13 cellular contexts compared by ENCODE assay signal in the genomic region with DNA sequence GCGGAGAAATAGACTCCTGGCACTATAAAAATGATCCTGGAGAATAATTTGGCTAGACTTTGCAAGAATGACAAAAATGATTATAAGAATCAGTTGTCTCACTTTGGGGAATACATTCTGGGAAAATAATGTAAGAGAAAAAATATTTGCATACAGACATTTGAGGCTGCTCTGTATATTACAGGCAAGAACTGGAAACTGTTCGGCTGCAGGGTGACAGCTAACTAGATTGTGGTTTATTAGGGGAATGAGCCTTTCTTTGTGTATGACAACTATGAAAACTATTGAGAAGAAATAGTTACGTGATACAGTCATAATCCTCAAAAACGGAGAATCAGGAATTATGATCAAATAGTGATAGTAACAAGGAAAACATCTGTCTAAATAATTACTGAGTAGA. TPM values are rescaled to one million over a fixed set of nuclear protein-coding genes. Genes with fewer than 3 reads are reported as not detected.
DNase-seq lines count a peak whose midpoint lies in the region; ATAC-seq and TF ChIP-seq lines count a peak whose summit lies in the region.
"Had no signal": no experiment of that assay in that cellular context is flagged by ENCODE, and none has a peak within 500 bp of the region (broad histone marks: within the 10 kb centered on the region; RNA-seq: fewer than 3 reads in every experiment).

No MANE protein-coding gene starts in this region.

- ATAC-seq in GM21619 (IDR thresholded peaks at IDR 0.05; ENCODE audit: unreplicated experiment) = no peak

- no peak for TF ChIP-seq RAD21 in SK-N-SH (IDR thresholded peaks at IDR 0.05; ENCODE audit: low read length)

- peak; percentile 56 to 96 for TF ChIP-seq EP300 in SK-N-SH (IDR thresholded peaks at IDR 0.05; ENCODE audit: borderline replicate concordance in 1 of 2, low read depth in 1 of 2, low read length in 1 of 2)

- TF ChIP-seq CTCF in SK-N-SH (IDR thresholded peaks at IDR 0.05) (no peak), fibroblast of lung (conservative IDR thresholded peaks at IDR 0.05 in 1 of 2, IDR thresholded peaks at IDR 0.05 in 1 of 2; ENCODE audit: low read depth in 1 of 2, low read length in 2 of 2) (no peak), smooth muscle cell (IDR thresholded peaks at IDR 0.05; ENCODE audit: borderline replicate concordance, insufficient read depth, poor library complexity, severe bottlenecking) (no peak)

- H3K4me2 ChIP-seq in SK-N-SH = peak overlapping the region; percentile 53
- H3K4me2 ChIP-seq in fibroblast of lung (ENCODE audit: extremely low read depth, insufficient read depth, low read length) = peak overlapping the region; percentile 71
- peak overlapping the region; percentile 31 for H3K4me2 ChIP-seq in smooth muscle cell
- H3K4me2 ChIP-seq: GM23338 had no signal

- H2AFZ ChIP-seq in SK-N-SH (ENCODE audit: low read depth) = no peak overlapping the region
- no peak overlapping the region for H2AFZ ChIP-seq in fibroblast of lung (ENCODE audit: low read length)
- H2AFZ ChIP-seq in smooth muscle cell (ENCODE audit: low read depth) = no peak overlapping the region
- H2AFZ ChIP-seq: GM23338 had no signal

- H3K36me3 ChIP-seq in SK-N-SH (replicated peaks in 1 of 2; ENCODE audit: control insufficient read depth in 1 of 2, insufficient read depth in 2 of 2, low read length in 1 of 2) (no peaks in the 10 kb centered on the region), fibroblast of lung (ENCODE audit: control insufficient read depth, insufficient read depth, low read length) (peaks cover 11% of the 10 kb centered on the region), smooth muscle cell (ENCODE audit: low read depth) (no peaks in the 10 kb centered on the region)

- no peaks in the 10 kb centered on the region for H3K9me2 ChIP-seq in SK-N-SH

- peak overlapping the region; percentile 59 for H3K9ac ChIP-seq in SK-N-SH
- no peak overlapping the region for H3K9ac ChIP-seq in fibroblast of lung (ENCODE audit: insufficient read depth, low read length)
- peak overlapping the region; percentile 52 for H3K9ac ChIP-seq in smooth muscle cell (ENCODE audit: low read depth)

- 15% methylated on average over 4 of the region's 4 CpGs for WGBS in SK-N-SH (ENCODE audit: low lambda C conversion rate)
- WGBS in smooth muscle cell (ENCODE audit: low lambda C conversion rate) = 34% methylated on average over 4 of the region's 4 CpGs

- H4K20me1 ChIP-seq in SK-N-SH (ENCODE audit: insufficient read depth) (no peaks in the 10 kb centered on the region), fibroblast of lung (ENCODE audit: control insufficient read depth, extremely low read depth, insufficient read depth, low read length) (no peaks in the 10 kb centered on the region), smooth muscle cell (ENCODE audit: low read depth) (no peaks in the 10 kb centered on the region)

- H3K9me3 ChIP-seq in SK-N-SH = no peaks in the 10 kb centered on the region
- no peaks in the 10 kb centered on the region for H3K9me3 ChIP-seq in fibroblast of lung (ENCODE audit: control insufficient read depth, insufficient read depth, low read depth, low read length)
- no peaks in the 10 kb centered on the region for H3K9me3 ChIP-seq in smooth muscle cell (replicated peaks; ENCODE audit: low read depth)
- H3K9me3 ChIP-seq: mucosa of descending colon, stomach had no signal

- peaks cover 37% of the 10 kb centered on the region for H3K79me2 ChIP-seq in SK-N-SH (ENCODE audit: insufficient read depth)
- H3K79me2 ChIP-seq in fibroblast of lung (ENCODE audit: control insufficient read depth, insufficient read depth, low read length) = peaks cover 26% of the 10 kb centered on the region
- H3K79me2 ChIP-seq in smooth muscle cell (ENCODE audit: low read depth) = peaks cover 6% of the 10 kb centered on the region

- CTCF ChIA-PET in SK-N-SH (lab: Yijun Ruan, JAX) = interaction anchor here (1.4 to 3.4 kb wide), 2 partner anchors 17 to 98 kb away, joined by 9 to 27 read pairs; no protein-coding TSS in a partner anchor

- DNase-seq in GM04504 (ENCODE audit: low read depth) (peak; percentile 63), SK-N-SH (no peak), fibroblast of lung (ENCODE audit: low read depth in 2 of 2) (peak; percentile 61 to 91), smooth muscle cell (lab: John Stamatoyannopoulos, UW; ENCODE audit: unreplicated experiment) (no peak), NOMO-1 treated with DMSO at 0.1 percent for 48 hours (lab: John Stamatoyannopoulos, UW; ENCODE audit: unreplicated experiment) (no peak), 8988T (no peak)
- DNase-seq: endodermal cell; mucosa of descending colon; RPMI8226; stimulated activated CD4-positive, alpha-beta T cell treated with anti-CD3 and anti-CD28 coated beads, Interleukin-4, amount 100 ng/mL, for 4 hours; stomach had no signal

- POLR2A ChIA-PET in SK-N-SH (lab: Yijun Ruan, JAX) = no interaction called here

- H3F3A ChIP-seq in SK-N-SH (replicated peaks; ENCODE audit: insufficient read depth) (peaks cover 35% of the 10 kb centered on the region), smooth muscle cell (ENCODE audit: low read depth) (peaks cover 7% of the 10 kb centered on the region)

- H3K4me1 ChIP-seq in SK-N-SH (ENCODE audit: control insufficient read depth in 1 of 2, insufficient read depth in 2 of 2, low read depth in 1 of 2, low read length in 1 of 2) = peaks cover 2 to 17% of the 10 kb centered on the region in 2 experiments; a peak in 2 of 4 replicates
- H3K4me1 ChIP-seq in fibroblast of lung (ENCODE audit: control insufficient read depth, extremely low read depth, insufficient read depth, low read length) = peaks cover 11% of the 10 kb centered on the region
- peaks cover 13% of the 10 kb centered on the region for H3K4me1 ChIP-seq in smooth muscle cell (ENCODE audit: low read depth)

- H3K4me3 ChIP-seq in SK-N-SH (ENCODE audit: low read depth in 2 of 2, low read length in 1 of 2) (no peak overlapping the region), fibroblast of lung (replicated peaks in 1 of 4; ENCODE audit: control extremely low read depth in 1 of 4, insufficient read depth in 1 of 4, low read depth in 3 of 4, low read length in 4 of 4) (no peak overlapping the region), smooth muscle cell (no peak overlapping the region)
- H3K4me3 ChIP-seq: GM23338, mucosa of descending colon, stomach had no signal

- no peaks in the 10 kb centered on the region for H3K27me3 ChIP-seq in SK-N-SH (ENCODE audit: insufficient read depth)
- no peaks in the 10 kb centered on the region for H3K27me3 ChIP-seq in fibroblast of lung (ENCODE audit: control insufficient read depth, insufficient read depth, low read length)
- no peaks in the 10 kb centered on the region for H3K27me3 ChIP-seq in smooth muscle cell (ENCODE audit: low read depth)
- H3K27me3 ChIP-seq: stomach had no signal

- H3K27ac ChIP-seq in SK-N-SH (ENCODE audit: low read depth in 2 of 2, low read length in 1 of 2) (peak overlapping the region in 1 of 2 experiments; percentile 93; a peak in 3 of 4 replicates), fibroblast of lung (ENCODE audit: insufficient read depth, low read length) (peak overlapping the region; percentile 94), smooth muscle cell (ENCODE audit: low read depth) (peak overlapping the region; percentile 81)
- H3K27ac ChIP-seq: stomach had no signal

TF ChIP-seq in SK-N-SH, 30 proteins besides CTCF, POLR2A, EP300 and RAD21 (continues in another document):
- no peak for TF ChIP-seq GATA2 (CRISPR knock-in tag; IDR thresholded peaks at IDR 0.05)
- TF ChIP-seq, protein P1, sequence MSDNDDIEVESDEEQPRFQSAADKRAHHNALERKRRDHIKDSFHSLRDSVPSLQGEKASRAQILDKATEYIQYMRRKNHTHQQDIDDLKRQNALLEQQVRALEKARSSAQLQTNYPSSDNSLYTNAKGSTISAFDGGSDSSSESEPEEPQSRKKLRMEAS (IDR thresholded peaks at IDR 0.05; ENCODE audit: low read depth) = peak; percentile 55; the same call in 1 of the 2 replicates
- TF ChIP-seq, protein P2, sequence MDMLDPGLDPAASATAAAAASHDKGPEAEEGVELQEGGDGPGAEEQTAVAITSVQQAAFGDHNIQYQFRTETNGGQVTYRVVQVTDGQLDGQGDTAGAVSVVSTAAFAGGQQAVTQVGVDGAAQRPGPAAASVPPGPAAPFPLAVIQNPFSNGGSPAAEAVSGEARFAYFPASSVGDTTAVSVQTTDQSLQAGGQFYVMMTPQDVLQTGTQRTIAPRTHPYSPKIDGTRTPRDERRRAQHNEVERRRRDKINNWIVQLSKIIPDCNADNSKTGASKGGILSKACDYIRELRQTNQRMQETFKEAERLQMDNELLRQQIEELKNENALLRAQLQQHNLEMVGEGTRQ (IDR thresholded peaks at IDR 0.05; ENCODE audit: borderline replicate concordance, low read depth, low read length) = no peak
- TF ChIP-seq, protein P3, sequence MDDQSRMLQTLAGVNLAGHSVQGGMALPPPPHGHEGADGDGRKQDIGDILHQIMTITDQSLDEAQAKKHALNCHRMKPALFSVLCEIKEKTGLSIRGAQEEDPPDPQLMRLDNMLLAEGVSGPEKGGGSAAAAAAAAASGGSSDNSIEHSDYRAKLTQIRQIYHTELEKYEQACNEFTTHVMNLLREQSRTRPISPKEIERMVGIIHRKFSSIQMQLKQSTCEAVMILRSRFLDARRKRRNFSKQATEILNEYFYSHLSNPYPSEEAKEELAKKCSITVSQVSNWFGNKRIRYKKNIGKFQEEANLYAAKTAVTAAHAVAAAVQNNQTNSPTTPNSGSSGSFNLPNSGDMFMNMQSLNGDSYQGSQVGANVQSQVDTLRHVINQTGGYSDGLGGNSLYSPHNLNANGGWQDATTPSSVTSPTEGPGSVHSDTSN (IDR thresholded peaks at IDR 0.05) = peak; percentile 92

RNA-seq across cellular contexts. Expression of a gene that starts 8.6 kb away (rescaled TPM):
- 2.5 and 2.9 TPM in 2 replicates for polyA plus RNA-seq in SK-N-SH (2012; rRNA removed)
- polyA plus RNA-seq in SK-N-SH (2012; cell fraction: cytosol; rRNA removed) = 2.4 TPM in 2 replicates
- 7.4 and 7.8 TPM in 2 replicates for polyA plus RNA-seq in SK-N-SH (2012; cell fraction: nucleus; rRNA removed)
- total RNA-seq in fibroblast of lung = 21.8 and 27.6 TPM in 2 replicates
- 4.7 and 6.0 TPM in 2 replicates for polyA plus RNA-seq in fibroblast of lung
- polyA plus RNA-seq in fibroblast of lung (2012) = 11.3 and 16.2 TPM in 2 replicates
- 9.5 and 9.6 TPM in 2 replicates for polyA minus RNA-seq in fibroblast of lung (ENCODE audit: low replicate concordance)
- total RNA-seq in smooth muscle cell = 2.5 and 5.4 TPM in 2 replicates
- polyA plus RNA-seq in smooth muscle cell = 11.0 and 11.2 TPM in 2 replicates

RNA-seq across cellular contexts. Expression of a gene that starts 33.0 kb away (rescaled TPM):
- 4,174 and 5,753 TPM in 2 replicates for polyA plus RNA-seq in SK-N-SH (2012; rRNA removed)
- polyA plus RNA-seq in SK-N-SH (2012; cell fraction: cytosol; rRNA removed) = 2,518 and 3,426 TPM in 2 replicates
- 3,662 and 5,083 TPM in 2 replicates for polyA plus RNA-seq in SK-N-SH (2012; cell fraction: nucleus; rRNA removed)
- 41.3 and 167 TPM in 2 replicates for total RNA-seq in fibroblast of lung
- 679 and 1,153 TPM in 2 replicates for polyA plus RNA-seq in fibroblast of lung
- 413 and 685 TPM in 2 replicates for polyA plus RNA-seq in fibroblast of lung (2012)
- polyA minus RNA-seq in fibroblast of lung (ENCODE audit: low replicate concordance) = 763 and 1,105 TPM in 2 replicates
- total RNA-seq in smooth muscle cell = 387 and 435 TPM in 2 replicates
- polyA plus RNA-seq in smooth muscle cell = 460 and 495 TPM in 2 replicates

Comparison
In these comparisons a context has a peak if more than half of its experiments do, and no peak if none do; other contexts are left out.
1. DNase-seq: peak in GM04504 (single experiment) and fibroblast of lung (2 of 2); none in SK-N-SH (single experiment), smooth muscle cell (single experiment), NOMO-1 treated with DMSO at 0.1 percent for 48 hours (single experiment) and 8988T (single experiment).
2. Peak in every context shown above with its lines, with median percentiles within 50 percentile points of each other: H3K4me2 ChIP-seq.